In genomic region chr2:12778369-12778768, GRCh38 we compare ENCODE assay signal across 1 cellular context.
TF ChIP-seq lines count a peak whose summit lies in the region.

No MANE protein-coding gene starts in this region.

TF ChIP-seq in HepG2, 621 proteins besides CTCF, POLR2A, EP300 and RAD21 (continued from another document and continues in another):
- TF ChIP-seq SALL1 (CRISPR knock-in tag; IDR thresholded peaks at IDR 0.05) = peak; percentile 98
- peak; percentile 42; the same call in 1 of the 2 replicates for TF ChIP-seq ERF (CRISPR knock-in tag; IDR thresholded peaks at IDR 0.05)
- TF ChIP-seq, protein P1, sequence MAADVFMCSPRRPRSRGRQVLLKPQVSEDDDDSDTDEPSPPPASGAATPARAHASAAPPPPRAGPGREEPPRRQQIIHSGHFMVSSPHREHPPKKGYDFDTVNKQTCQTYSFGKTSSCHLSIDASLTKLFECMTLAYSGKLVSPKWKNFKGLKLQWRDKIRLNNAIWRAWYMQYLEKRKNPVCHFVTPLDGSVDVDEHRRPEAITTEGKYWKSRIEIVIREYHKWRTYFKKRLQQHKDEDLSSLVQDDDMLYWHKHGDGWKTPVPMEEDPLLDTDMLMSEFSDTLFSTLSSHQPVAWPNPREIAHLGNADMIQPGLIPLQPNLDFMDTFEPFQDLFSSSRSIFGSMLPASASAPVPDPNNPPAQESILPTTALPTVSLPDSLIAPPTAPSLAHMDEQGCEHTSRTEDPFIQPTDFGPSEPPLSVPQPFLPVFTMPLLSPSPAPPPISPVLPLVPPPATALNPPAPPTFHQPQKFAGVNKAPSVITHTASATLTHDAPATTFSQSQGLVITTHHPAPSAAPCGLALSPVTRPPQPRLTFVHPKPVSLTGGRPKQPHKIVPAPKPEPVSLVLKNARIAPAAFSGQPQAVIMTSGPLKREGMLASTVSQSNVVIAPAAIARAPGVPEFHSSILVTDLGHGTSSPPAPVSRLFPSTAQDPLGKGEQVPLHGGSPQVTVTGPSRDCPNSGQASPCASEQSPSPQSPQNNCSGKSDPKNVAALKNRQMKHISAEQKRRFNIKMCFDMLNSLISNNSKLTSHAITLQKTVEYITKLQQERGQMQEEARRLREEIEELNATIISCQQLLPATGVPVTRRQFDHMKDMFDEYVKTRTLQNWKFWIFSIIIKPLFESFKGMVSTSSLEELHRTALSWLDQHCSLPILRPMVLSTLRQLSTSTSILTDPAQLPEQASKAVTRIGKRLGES (CRISPR knock-in tag; IDR thresholded peaks at IDR 0.05; ENCODE audit: borderline replicate concordance) = no peak
- no peak for TF ChIP-seq MIER2 (CRISPR knock-in tag; IDR thresholded peaks at IDR 0.05)
- no peak for TF ChIP-seq ZNF747 (CRISPR knock-in tag; IDR thresholded peaks at IDR 0.05; ENCODE audit: borderline replicate concordance)
- peak; percentile 95 for TF ChIP-seq RXRA (CRISPR knock-in tag; IDR thresholded peaks at IDR 0.05)
- peak; percentile 68; the same call in 1 of the 2 replicates for TF ChIP-seq ZNF746 (CRISPR knock-in tag; IDR thresholded peaks at IDR 0.05)
- peak; percentile 45; the same call in 1 of the 2 replicates for TF ChIP-seq ZNF556 (CRISPR knock-in tag; IDR thresholded peaks at IDR 0.05; ENCODE audit: borderline replicate concordance)
- TF ChIP-seq TCF7L2 (IDR thresholded peaks at IDR 0.05; ENCODE audit: low read depth, low read length) = peak; percentile 98
- peak; percentile 56 for TF ChIP-seq U2AF1 (optimal IDR thresholded peaks at IDR 0.05; ENCODE audit: low read depth, low read length)
- peak; percentile 82 for TF ChIP-seq ZBTB34 (CRISPR knock-in tag; IDR thresholded peaks at IDR 0.05)
- 0 out of 2 replicates have a peak, but pooled peaks have one; percentile 26 for TF ChIP-seq HOXA3 (CRISPR knock-in tag; IDR thresholded peaks at IDR 0.05)
- TF ChIP-seq ZNF296 (CRISPR knock-in tag; conservative IDR thresholded peaks at IDR 0.05) = no peak
- peak; percentile 43; the same call in 1 of the 2 replicates for TF ChIP-seq CEBPG (CRISPR knock-in tag; IDR thresholded peaks at IDR 0.05)
- peak; percentile 73; the same call in 1 of the 2 replicates for TF ChIP-seq ZNF317 (CRISPR knock-in tag; IDR thresholded peaks at IDR 0.05)
- TF ChIP-seq RCOR2 (CRISPR knock-in tag; IDR thresholded peaks at IDR 0.05) = peak; percentile 70
- TF ChIP-seq KLF16 (CRISPR knock-in tag; IDR thresholded peaks at IDR 0.05) = peak in 1 of 2 experiments; percentile 66; a peak in 1 of 4 replicates
- TF ChIP-seq, protein P2, sequence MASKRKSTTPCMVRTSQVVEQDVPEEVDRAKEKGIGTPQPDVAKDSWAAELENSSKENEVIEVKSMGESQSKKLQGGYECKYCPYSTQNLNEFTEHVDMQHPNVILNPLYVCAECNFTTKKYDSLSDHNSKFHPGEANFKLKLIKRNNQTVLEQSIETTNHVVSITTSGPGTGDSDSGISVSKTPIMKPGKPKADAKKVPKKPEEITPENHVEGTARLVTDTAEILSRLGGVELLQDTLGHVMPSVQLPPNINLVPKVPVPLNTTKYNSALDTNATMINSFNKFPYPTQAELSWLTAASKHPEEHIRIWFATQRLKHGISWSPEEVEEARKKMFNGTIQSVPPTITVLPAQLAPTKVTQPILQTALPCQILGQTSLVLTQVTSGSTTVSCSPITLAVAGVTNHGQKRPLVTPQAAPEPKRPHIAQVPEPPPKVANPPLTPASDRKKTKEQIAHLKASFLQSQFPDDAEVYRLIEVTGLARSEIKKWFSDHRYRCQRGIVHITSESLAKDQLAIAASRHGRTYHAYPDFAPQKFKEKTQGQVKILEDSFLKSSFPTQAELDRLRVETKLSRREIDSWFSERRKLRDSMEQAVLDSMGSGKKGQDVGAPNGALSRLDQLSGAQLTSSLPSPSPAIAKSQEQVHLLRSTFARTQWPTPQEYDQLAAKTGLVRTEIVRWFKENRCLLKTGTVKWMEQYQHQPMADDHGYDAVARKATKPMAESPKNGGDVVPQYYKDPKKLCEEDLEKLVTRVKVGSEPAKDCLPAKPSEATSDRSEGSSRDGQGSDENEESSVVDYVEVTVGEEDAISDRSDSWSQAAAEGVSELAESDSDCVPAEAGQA (IDR thresholded peaks at IDR 0.05; ENCODE audit: low read depth) = peak; percentile 55; the same call in 1 of the 2 replicates
- TF ChIP-seq, protein P2 (CRISPR knock-in tag; IDR thresholded peaks at IDR 0.05; ENCODE audit: borderline replicate concordance) = no peak
- peak; percentile 61; the same call in 1 of the 2 replicates for TF ChIP-seq ZNF280B (CRISPR knock-in tag; IDR thresholded peaks at IDR 0.05; ENCODE audit: borderline replicate concordance)
- TF ChIP-seq FOXM1 (CRISPR knock-in tag; IDR thresholded peaks at IDR 0.05) = no peak
- TF ChIP-seq, protein P3, sequence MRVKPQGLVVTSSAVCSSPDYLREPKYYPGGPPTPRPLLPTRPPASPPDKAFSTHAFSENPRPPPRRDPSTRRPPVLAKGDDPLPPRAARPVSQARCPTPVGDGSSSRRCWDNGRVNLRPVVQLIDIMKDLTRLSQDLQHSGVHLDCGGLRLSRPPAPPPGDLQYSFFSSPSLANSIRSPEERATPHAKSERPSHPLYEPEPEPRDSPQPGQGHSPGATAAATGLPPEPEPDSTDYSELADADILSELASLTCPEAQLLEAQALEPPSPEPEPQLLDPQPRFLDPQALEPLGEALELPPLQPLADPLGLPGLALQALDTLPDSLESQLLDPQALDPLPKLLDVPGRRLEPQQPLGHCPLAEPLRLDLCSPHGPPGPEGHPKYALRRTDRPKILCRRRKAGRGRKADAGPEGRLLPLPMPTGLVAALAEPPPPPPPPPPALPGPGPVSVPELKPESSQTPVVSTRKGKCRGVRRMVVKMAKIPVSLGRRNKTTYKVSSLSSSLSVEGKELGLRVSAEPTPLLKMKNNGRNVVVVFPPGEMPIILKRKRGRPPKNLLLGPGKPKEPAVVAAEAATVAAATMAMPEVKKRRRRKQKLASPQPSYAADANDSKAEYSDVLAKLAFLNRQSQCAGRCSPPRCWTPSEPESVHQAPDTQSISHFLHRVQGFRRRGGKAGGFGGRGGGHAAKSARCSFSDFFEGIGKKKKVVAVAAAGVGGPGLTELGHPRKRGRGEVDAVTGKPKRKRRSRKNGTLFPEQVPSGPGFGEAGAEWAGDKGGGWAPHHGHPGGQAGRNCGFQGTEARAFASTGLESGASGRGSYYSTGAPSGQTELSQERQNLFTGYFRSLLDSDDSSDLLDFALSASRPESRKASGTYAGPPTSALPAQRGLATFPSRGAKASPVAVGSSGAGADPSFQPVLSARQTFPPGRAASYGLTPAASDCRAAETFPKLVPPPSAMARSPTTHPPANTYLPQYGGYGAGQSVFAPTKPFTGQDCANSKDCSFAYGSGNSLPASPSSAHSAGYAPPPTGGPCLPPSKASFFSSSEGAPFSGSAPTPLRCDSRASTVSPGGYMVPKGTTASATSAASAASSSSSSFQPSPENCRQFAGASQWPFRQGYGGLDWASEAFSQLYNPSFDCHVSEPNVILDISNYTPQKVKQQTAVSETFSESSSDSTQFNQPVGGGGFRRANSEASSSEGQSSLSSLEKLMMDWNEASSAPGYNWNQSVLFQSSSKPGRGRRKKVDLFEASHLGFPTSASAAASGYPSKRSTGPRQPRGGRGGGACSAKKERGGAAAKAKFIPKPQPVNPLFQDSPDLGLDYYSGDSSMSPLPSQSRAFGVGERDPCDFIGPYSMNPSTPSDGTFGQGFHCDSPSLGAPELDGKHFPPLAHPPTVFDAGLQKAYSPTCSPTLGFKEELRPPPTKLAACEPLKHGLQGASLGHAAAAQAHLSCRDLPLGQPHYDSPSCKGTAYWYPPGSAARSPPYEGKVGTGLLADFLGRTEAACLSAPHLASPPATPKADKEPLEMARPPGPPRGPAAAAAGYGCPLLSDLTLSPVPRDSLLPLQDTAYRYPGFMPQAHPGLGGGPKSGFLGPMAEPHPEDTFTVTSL (CRISPR knock-in tag; IDR thresholded peaks at IDR 0.05; ENCODE audit: borderline replicate concordance) = peak; percentile 99
- no peak; the same call in 1 of the 2 replicates for TF ChIP-seq SIX4 (CRISPR knock-in tag; IDR thresholded peaks at IDR 0.05)
- TF ChIP-seq, protein P4, sequence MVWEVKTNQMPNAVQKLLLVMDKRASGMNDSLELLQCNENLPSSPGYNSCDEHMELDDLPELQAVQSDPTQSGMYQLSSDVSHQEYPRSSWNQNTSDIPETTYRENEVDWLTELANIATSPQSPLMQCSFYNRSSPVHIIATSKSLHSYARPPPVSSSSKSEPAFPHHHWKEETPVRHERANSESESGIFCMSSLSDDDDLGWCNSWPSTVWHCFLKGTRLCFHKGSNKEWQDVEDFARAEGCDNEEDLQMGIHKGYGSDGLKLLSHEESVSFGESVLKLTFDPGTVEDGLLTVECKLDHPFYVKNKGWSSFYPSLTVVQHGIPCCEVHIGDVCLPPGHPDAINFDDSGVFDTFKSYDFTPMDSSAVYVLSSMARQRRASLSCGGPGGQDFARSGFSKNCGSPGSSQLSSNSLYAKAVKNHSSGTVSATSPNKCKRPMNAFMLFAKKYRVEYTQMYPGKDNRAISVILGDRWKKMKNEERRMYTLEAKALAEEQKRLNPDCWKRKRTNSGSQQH (CRISPR knock-in tag; IDR thresholded peaks at IDR 0.05; ENCODE audit: low read depth) = 0 out of 2 replicates have a peak, but pooled peaks have one; percentile 53
- peak; percentile 97 for TF ChIP-seq PITX1 (CRISPR knock-in tag; IDR thresholded peaks at IDR 0.05)
- peak; percentile 50; the same call in 1 of the 2 replicates for TF ChIP-seq SIX1 (CRISPR knock-in tag; IDR thresholded peaks at IDR 0.05; ENCODE audit: borderline replicate concordance)
- no peak for TF ChIP-seq USF2 (IDR thresholded peaks at IDR 0.05; ENCODE audit: low read depth, low read length)
- peak; percentile 79; the same call in 1 of the 2 replicates for TF ChIP-seq USF2 (CRISPR knock-in tag; IDR thresholded peaks at IDR 0.05; ENCODE audit: borderline replicate concordance)
